In the genomic region with DNA sequence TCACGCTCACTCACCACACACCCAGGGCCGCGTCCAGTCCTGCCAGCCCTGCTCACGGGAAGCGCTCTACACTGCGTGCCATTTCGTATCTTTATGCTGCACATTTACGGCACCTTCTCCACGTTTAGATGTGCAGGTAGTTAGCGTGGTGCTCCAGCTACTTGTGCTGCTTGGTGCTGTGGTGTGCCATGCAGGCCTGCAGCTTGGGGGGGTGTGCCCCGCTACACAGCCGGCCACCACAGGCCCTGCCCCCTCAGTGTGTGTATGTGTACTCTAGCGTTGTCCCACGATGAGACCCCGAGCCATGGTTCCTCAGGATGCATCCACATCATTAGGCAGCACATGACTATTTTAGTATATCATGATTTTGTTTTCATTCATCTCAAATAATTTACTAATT, we compare ENCODE assay signal across 18 cellular contexts. TPM values are rescaled to one million over a fixed set of nuclear protein-coding genes. Genes with fewer than 3 reads are reported as not detected.
"Had no signal": no experiment of that assay in that cellular context is flagged by ENCODE, and none has a peak within 500 bp of the region (broad histone marks: within the 10 kb centered on the region; RNA-seq: fewer than 3 reads in every experiment).

No MANE protein-coding gene starts in this region.

- DNase-seq: activated naive CD4-positive, alpha-beta T cell treated with anti-CD3 and anti-CD28 coated beads for 36 hours; amniotic stem cell; body of pancreas; endodermal cell; erythroblast; left ventricle myocardium superior; mesenchymal stem cell; retina; stimulated activated CD4-positive, alpha-beta T cell treated with anti-CD3 and anti-CD28 coated beads, Interleukin-15, amount 100 ng/mL, for 24 hours; stimulated activated CD4-positive, alpha-beta T cell treated with anti-CD3 and anti-CD28 coated beads, Interleukin-4, amount 100 ng/mL, for 24 hours; testis had no signal

- H3K4me1 Mint-ChIP-seq: endodermal cell had no signal

- H3K4me1 ChIP-seq: body of pancreas, testis had no signal

- H3K4me3 ChIP-seq: body of pancreas, testis had no signal

- H3K9me3 ChIP-seq: body of pancreas, testis had no signal

- H3K27me3 ChIP-seq: body of pancreas, testis had no signal

- H3K9me3 Mint-ChIP-seq: activated naive CD4-positive, alpha-beta T cell treated with anti-CD3 and anti-CD28 coated beads for 36 hours; dendritic cell treated with granulocyte-macrophage colony-stimulating factor and Interleukin-4, amounts not matched to agents 40 ng/mL and 50 ng/mL, for 4 days; endodermal cell; stimulated activated naive CD8-positive, alpha-beta T cell treated with anti-CD3 and anti-CD28 coated beads, Interleukin-15, amount 100 ng/mL, for 72 hours had no signal

- ATAC-seq: activated CD4-positive, CD25-positive, alpha-beta regulatory T cell treated with anti-CD3 and anti-CD28 coated beads, Interleukin-2, amount 50 U/mL, for 24 hours; body of pancreas; left ventricle myocardium superior had no signal

- H3K4me3 Mint-ChIP-seq: activated CD8-positive, alpha-beta T cell treated with anti-CD3 and anti-CD28 coated beads, Interleukin-2, amount 10 ng/mL, durations not matched to agents 7 days and 5 days; activated naive CD4-positive, alpha-beta T cell treated with anti-CD3 and anti-CD28 coated beads for 36 hours; dendritic cell treated with granulocyte-macrophage colony-stimulating factor and Interleukin-4, amounts not matched to agents 40 ng/mL and 50 ng/mL, for 4 days; endodermal cell had no signal

- H3K27ac Mint-ChIP-seq: activated naive CD4-positive, alpha-beta T cell treated with anti-CD3 and anti-CD28 coated beads for 36 hours; dendritic cell treated with granulocyte-macrophage colony-stimulating factor and Interleukin-4, amounts not matched to agents 40 ng/mL and 50 ng/mL, for 4 days had no signal

- H3K27me3 Mint-ChIP-seq: dendritic cell treated with granulocyte-macrophage colony-stimulating factor and Interleukin-4, amounts not matched to agents 40 ng/mL and 50 ng/mL, for 4 days; stimulated activated naive CD8-positive, alpha-beta T cell treated with anti-CD3 and anti-CD28 coated beads, Interleukin-15, amount 100 ng/mL, for 72 hours had no signal

- H3K27ac ChIP-seq: body of pancreas, testis had no signal

RNA-seq across cellular contexts. Expression of a gene that starts 41.9 kb away (rescaled TPM):
- total RNA-seq: activated CD8-positive, alpha-beta T cell treated with anti-CD3 and anti-CD28 coated beads, Interleukin-2, amount 10 ng/mL, durations not matched to agents 7 days and 5 days; activated naive CD4-positive, alpha-beta T cell treated with anti-CD3 and anti-CD28 coated beads for 36 hours; body of pancreas; endodermal cell; kidney epithelial cell; left ventricle myocardium superior; skeletal muscle tissue; T-helper 2 cell treated with Interferon-gamma antibody and Interleukin-4, amounts not matched to agents 100 ng/mL and 5 ng/mL, for 36 hours had no signal
